ENCODE assay signal across 21 cellular contexts in genomic region chr2:136080114-136080513, GRCh38. TPM values are rescaled to one million over a fixed set of nuclear protein-coding genes. Genes with fewer than 3 reads are reported as not detected.
A peak's percentile ranks its signal among the peaks of the same experiment; 100 is the strongest.
DNase-seq lines count a peak whose midpoint lies in the region; ATAC-seq lines count a peak whose summit lies in the region.
"Had no signal": no experiment of that assay in that cellular context is flagged by ENCODE, and none has a peak within 500 bp of the region (broad histone marks: within the 10 kb centered on the region; RNA-seq: fewer than 3 reads in every experiment).

No MANE protein-coding gene starts in this region.

- H3K27ac Mint-ChIP-seq in activated naive CD8-positive, alpha-beta T cell treated with anti-CD3 and anti-CD28 coated beads, Interleukin-2, amount 10 ng/mL, durations not matched to agents 7 days and 5 days: no peak overlapping the region
- H3K27ac Mint-ChIP-seq in activated naive CD8-positive, alpha-beta T cell treated with anti-CD3 and anti-CD28 coated beads for 36 hours: no peak overlapping the region
- H3K27ac Mint-ChIP-seq in central memory CD8-positive, alpha-beta T cell (ENCODE audit: low read depth): no peak overlapping the region
- H3K27ac Mint-ChIP-seq in immature natural killer cell: peak overlapping the region in 4 of 6 donors; percentile 34 to 66 (median 54)
- H3K27ac Mint-ChIP-seq: CD14-positive monocyte; CD4-positive, alpha-beta T cell; HFFc6 had no signal

- H3K27me3 Mint-ChIP-seq in activated naive CD8-positive, alpha-beta T cell treated with anti-CD3 and anti-CD28 coated beads, Interleukin-2, amount 10 ng/mL, durations not matched to agents 7 days and 5 days: no peaks in the 10 kb centered on the region
- H3K27me3 Mint-ChIP-seq in activated naive CD8-positive, alpha-beta T cell treated with anti-CD3 and anti-CD28 coated beads for 36 hours: no peaks in the 10 kb centered on the region
- no peaks in the 10 kb centered on the region for H3K27me3 Mint-ChIP-seq in central memory CD8-positive, alpha-beta T cell
- H3K27me3 Mint-ChIP-seq in immature natural killer cell (ENCODE audit: low read depth in 3 of 3): peaks cover 0 to 3% (median 2%) of the 10 kb centered on the region in 3 donors
- H3K27me3 Mint-ChIP-seq: CD4-positive, alpha-beta T cell; CD8-positive, alpha-beta memory T cell had no signal

- peaks cover 10% of the 10 kb centered on the region for H3K4me1 Mint-ChIP-seq in activated naive CD8-positive, alpha-beta T cell treated with anti-CD3 and anti-CD28 coated beads, Interleukin-2, amount 10 ng/mL, durations not matched to agents 7 days and 5 days
- H3K4me1 Mint-ChIP-seq in activated naive CD8-positive, alpha-beta T cell treated with anti-CD3 and anti-CD28 coated beads for 36 hours: no peaks in the 10 kb centered on the region
- peaks cover 10% of the 10 kb centered on the region for H3K4me1 Mint-ChIP-seq in central memory CD8-positive, alpha-beta T cell
- H3K4me1 Mint-ChIP-seq in immature natural killer cell: peaks cover 7 to 12% of the 10 kb centered on the region in 2 donors

- H3K36me3 Mint-ChIP-seq in activated naive CD8-positive, alpha-beta T cell treated with anti-CD3 and anti-CD28 coated beads, Interleukin-2, amount 10 ng/mL, durations not matched to agents 7 days and 5 days: peaks cover 13% of the 10 kb centered on the region
- peaks cover 2% of the 10 kb centered on the region for H3K36me3 Mint-ChIP-seq in activated naive CD8-positive, alpha-beta T cell treated with anti-CD3 and anti-CD28 coated beads for 36 hours
- H3K36me3 Mint-ChIP-seq in central memory CD8-positive, alpha-beta T cell (ENCODE audit: insufficient read depth): no peaks in the 10 kb centered on the region
- H3K36me3 Mint-ChIP-seq in immature natural killer cell: no peaks in the 10 kb centered on the region

- H3K4me3 Mint-ChIP-seq in activated naive CD8-positive, alpha-beta T cell treated with anti-CD3 and anti-CD28 coated beads, Interleukin-2, amount 10 ng/mL, durations not matched to agents 7 days and 5 days: no peak overlapping the region
- H3K4me3 Mint-ChIP-seq in activated naive CD8-positive, alpha-beta T cell treated with anti-CD3 and anti-CD28 coated beads for 36 hours: no peak overlapping the region
- no peak overlapping the region for H3K4me3 Mint-ChIP-seq in central memory CD8-positive, alpha-beta T cell
- no peak overlapping the region for H3K4me3 Mint-ChIP-seq in immature natural killer cell
- H3K4me3 Mint-ChIP-seq: CD14-positive monocyte; CD4-positive, alpha-beta T cell; HFFc6 had no signal

- H3K9me3 Mint-ChIP-seq in activated naive CD8-positive, alpha-beta T cell treated with anti-CD3 and anti-CD28 coated beads, Interleukin-2, amount 10 ng/mL, durations not matched to agents 7 days and 5 days: peaks cover 16% of the 10 kb centered on the region
- H3K9me3 Mint-ChIP-seq in activated naive CD8-positive, alpha-beta T cell treated with anti-CD3 and anti-CD28 coated beads for 36 hours: peaks cover 5% of the 10 kb centered on the region
- no peaks in the 10 kb centered on the region for H3K9me3 Mint-ChIP-seq in central memory CD8-positive, alpha-beta T cell
- H3K9me3 Mint-ChIP-seq in immature natural killer cell: no peaks in the 10 kb centered on the region
- H3K9me3 Mint-ChIP-seq: CD4-positive, alpha-beta T cell; HFFc6 had no signal

- DNase-seq in activated naive CD8-positive, alpha-beta T cell treated with anti-CD3 and anti-CD28 coated beads, Interleukin-2, amount 10 ng/mL, durations not matched to agents 7 days and 5 days: no peak
- DNase-seq in activated naive CD8-positive, alpha-beta T cell treated with anti-CD3 and anti-CD28 coated beads for 36 hours: no peak
- no peak for DNase-seq in central memory CD8-positive, alpha-beta T cell (ENCODE audit: low spot score in 2 of 2)
- DNase-seq in immature natural killer cell (peak; percentile 31 to 45 (median 35)), dedifferentiated amniotic fluid mesenchymal stem cell (ENCODE audit: extremely low spot score) (no peak)
- DNase-seq: 8988T; ACHN; AML-193; BE2C; CD4-positive, alpha-beta T cell; DMS 273 treated with DMSO at 0.1 percent for 48 hours; DMS79; EL; GDM1; GOT3; HFFc6 had no signal

- ATAC-seq in activated naive CD8-positive, alpha-beta T cell treated with anti-CD3 and anti-CD28 coated beads, Interleukin-2, amount 10 ng/mL, durations not matched to agents 7 days and 5 days (ENCODE audit: low read depth): peak; percentile 50
- ATAC-seq in central memory CD8-positive, alpha-beta T cell (replicated peaks; ENCODE audit: extremely low read depth, poor library complexity, severe bottlenecking): peak; percentile 73
- no peak for ATAC-seq in GM21360 (IDR thresholded peaks at IDR 0.05; ENCODE audit: unreplicated experiment)
- ATAC-seq: A549, GM12878 had no signal

- POLR2A ChIA-PET in activated naive CD8-positive, alpha-beta T cell treated with anti-CD3 and anti-CD28 coated beads, Interleukin-2, amount 10 ng/mL, durations not matched to agents 7 days and 5 days (lab: Charles Lee): no interaction called here

RNA-seq across cellular contexts. Expression of gene CXCR4, which starts 37.8 kb away (rescaled TPM):
- 100 to 1,000 TPM; 288 to 293 TPM for total RNA-seq in activated naive CD8-positive, alpha-beta T cell treated with anti-CD3 and anti-CD28 coated beads, Interleukin-2, amount 10 ng/mL, durations not matched to agents 7 days and 5 days
- total RNA-seq in activated naive CD8-positive, alpha-beta T cell treated with anti-CD3 and anti-CD28 coated beads for 36 hours: 10 to 100 TPM; 56.4 to 57.7 TPM
- 100 to 1,000 TPM; 147 to 758 (median 582) TPM for polyA plus RNA-seq in immature natural killer cell
- total RNA-seq: HFFc6 had no signal

Comparison
In these comparisons a context has a peak if more than half of its experiments do, and no peak if none do; other contexts are left out.
1. RNA of gene CXCR4, which starts 37.8 kb away (total RNA-seq): 288 to 293 TPM in activated naive CD8-positive, alpha-beta T cell treated with anti-CD3 and anti-CD28 coated beads, Interleukin-2, amount 10 ng/mL, durations not matched to agents 7 days and 5 days; 56.4 to 57.7 TPM in activated naive CD8-positive, alpha-beta T cell treated with anti-CD3 and anti-CD28 coated beads for 36 hours; every median in the first group is over 4 times any median in the second.
2. DNase-seq: peak in immature natural killer cell (3 of 3); none in activated naive CD8-positive, alpha-beta T cell treated with anti-CD3 and anti-CD28 coated beads, Interleukin-2, amount 10 ng/mL, durations not matched to agents 7 days and 5 days (single experiment), activated naive CD8-positive, alpha-beta T cell treated with anti-CD3 and anti-CD28 coated beads for 36 hours (single experiment), central memory CD8-positive, alpha-beta T cell (0 of 2) and dedifferentiated amniotic fluid mesenchymal stem cell (single experiment).
3. H3K27ac Mint-ChIP-seq: peak in immature natural killer cell (4 of 6); none in activated naive CD8-positive, alpha-beta T cell treated with anti-CD3 and anti-CD28 coated beads, Interleukin-2, amount 10 ng/mL, durations not matched to agents 7 days and 5 days (single experiment), activated naive CD8-positive, alpha-beta T cell treated with anti-CD3 and anti-CD28 coated beads for 36 hours (single experiment) and central memory CD8-positive, alpha-beta T cell (single experiment).